Comparison of ENCODE assay signal across 8 cellular contexts in genomic region chr19:2888739-2889224, GRCh38. TPM values are rescaled to one million over a fixed set of nuclear protein-coding genes. Genes with fewer than 3 reads are reported as not detected.
DNase-seq lines count a peak whose midpoint lies in the region; ATAC-seq and TF ChIP-seq lines count a peak whose summit lies in the region.

No MANE protein-coding gene starts in this region.

- no peak overlapping the region for H2BK120ac ChIP-seq in H9 (ENCODE audit: low read depth, low read length, poor library complexity, severe bottlenecking)

- H3K4me1 Mint-ChIP-seq in H9 = peaks cover 7 to 8% of the 10 kb centered on the region in 2 experiments
- H3K4me1 Mint-ChIP-seq in WTC11 = peaks cover 8% of the 10 kb centered on the region

- TF ChIP-seq POLR2A in erythroblast (IDR thresholded peaks at IDR 0.05; ENCODE audit: low read length) = no peak

- no peak overlapping the region for H2BK20ac ChIP-seq in H9 (ENCODE audit: low read depth, low read length, poor library complexity, severe bottlenecking)

- H3K56ac ChIP-seq in H9 (ENCODE audit: insufficient read length, low read depth, low read length) = no peak overlapping the region

- no peak overlapping the region for H3K23ac ChIP-seq in H9 (ENCODE audit: insufficient read length, low read depth, low read length)

- H3K4me2 ChIP-seq in H9 (ENCODE audit: insufficient read depth, insufficient read length, low read length) = no peak overlapping the region

- no peak overlapping the region for H3K14ac ChIP-seq in H9 (ENCODE audit: insufficient read depth, low read length)

- CTCF ChIA-PET in WTC11 (lab: Charles Lee) = interaction anchor here (1.3 to 2.6 kb wide), 7 partner anchors 20 to 275 kb away, joined by 4 to 39 read pairs (median 8); partner anchors contain the start of gene ZNF554

- no peak overlapping the region for H3K18ac ChIP-seq in H9 (ENCODE audit: insufficient read length, low read depth, low read length)

- H3K79me2 ChIP-seq in H9 (ENCODE audit: insufficient read depth, low read length) = no peaks in the 10 kb centered on the region

- no peak overlapping the region for H2BK12ac ChIP-seq in H9 (ENCODE audit: insufficient read length, low read depth, low read length)

- no peaks in the 10 kb centered on the region for H4K20me1 ChIP-seq in H9 (ENCODE audit: control insufficient read depth, insufficient read depth, insufficient read length)

- no peak overlapping the region for H4K8ac ChIP-seq in H9 (replicated peaks; ENCODE audit: insufficient read length, low read depth, low read length)

- no peaks in the 10 kb centered on the region for H3K23me2 ChIP-seq in H9 (ENCODE audit: insufficient read length, low read depth, low read length, poor library complexity, severe bottlenecking)

- DNase-seq in H9 (peak; percentile 31), WTC11 (ENCODE audit: low spot score) (peak; percentile 40), epithelial cell of esophagus (ENCODE audit: low read depth) (peak; percentile 32), erythroblast (lab: John Stamatoyannopoulos, UW) (no peak), COLO668 (lab: John Stamatoyannopoulos, UW; ENCODE audit: unreplicated experiment) (no peak), NCI-H128 (lab: John Stamatoyannopoulos, UW; ENCODE audit: unreplicated experiment) (no peak)
- peak; percentile 58 to 74 for DNase-seq in stimulated activated CD4-positive, alpha-beta T cell treated with anti-CD3 and anti-CD28 coated beads, Interleukin-4, amount 100 ng/mL, for 4 hours

- no peaks in the 10 kb centered on the region for H3K27me3 ChIP-seq in H9 (ENCODE audit: insufficient read depth, low read length)

- no peak overlapping the region for H3T11ph ChIP-seq in H9 (ENCODE audit: low read length)

- H3K27me3 Mint-ChIP-seq in H9 (ENCODE audit: low read depth) (peaks cover 10% of the 10 kb centered on the region), WTC11 (ENCODE audit: low read depth) (peaks cover 3% of the 10 kb centered on the region; the same call in 1 of the 2 replicates)

- no peak overlapping the region for H2AK5ac ChIP-seq in H9 (ENCODE audit: insufficient read length, low read length)

- TF ChIP-seq CTCF in H9 (conservative IDR thresholded peaks at IDR 0.05) (0 out of 3 replicates have a peak, but pooled peaks have one; percentile 11), WTC11 (IDR thresholded peaks at IDR 0.05) (no peak), epithelial cell of esophagus (IDR thresholded peaks at IDR 0.05; ENCODE audit: insufficient read depth, low read depth, low read length, missing control alignments) (no peak)

- no peaks in the 10 kb centered on the region for H3K9me3 ChIP-seq in H9 (ENCODE audit: control insufficient read depth, low read depth, low read length)

- H2BK5ac ChIP-seq in H9 (ENCODE audit: insufficient read length, low read length) = no peak overlapping the region

- ATAC-seq in WTC11 (0 out of 2 replicates have a peak, but pooled peaks have one; percentile 34), GM19455 (IDR thresholded peaks at IDR 0.05; ENCODE audit: unreplicated experiment) (no peak)

- no CpG with 5 or more reads among the region's 36 CpGs for WGBS in H9 (ENCODE audit: extremely low coverage, insufficient read length, low lambda C conversion rate)

- POLR2A ChIA-PET in WTC11 (lab: Charles Lee) = interaction anchor here (0.6 kb wide), 1 partner anchor 38 kb away, joined by 3 read pairs; no protein-coding TSS in a partner anchor

- H3K9me3 Mint-ChIP-seq in H9 (peaks cover under 1 to 17% of the 10 kb centered on the region in 2 experiments; a peak in 4 of 5 replicates), WTC11 (peaks cover 6% of the 10 kb centered on the region)

- H2AFZ ChIP-seq in H9 (ENCODE audit: low read length) = no peak overlapping the region

- H3K79me1 ChIP-seq in H9 (ENCODE audit: insufficient read depth, low read depth, low read length, poor library complexity, severe bottlenecking) = no peaks in the 10 kb centered on the region

- no peak overlapping the region for H3K27ac Mint-ChIP-seq in H9
- H3K27ac Mint-ChIP-seq in WTC11 = no peak overlapping the region

- no peak overlapping the region for H3K4ac ChIP-seq in H9 (ENCODE audit: low read depth, low read length)

- no peak overlapping the region for H3K27ac ChIP-seq in H9 (ENCODE audit: insufficient read length, low read depth, low read length)

- no peak overlapping the region for H3K9ac ChIP-seq in H9 (ENCODE audit: extremely low read depth, insufficient read length, low read length)

- peak overlapping the region; percentile 16 for H3K4me3 ChIP-seq in epithelial cell of esophagus (ENCODE audit: low read length)

- H3K4me3 Mint-ChIP-seq in H9 (no peak overlapping the region), WTC11 (no peak overlapping the region)

- no peak overlapping the region for H4K5ac ChIP-seq in H9 (ENCODE audit: insufficient read length, low read depth, low read length)

- H3K36me3 Mint-ChIP-seq in H9 (ENCODE audit: insufficient read depth in 1 of 3, low read depth in 3 of 3) (no peaks in the 10 kb centered on the region; a peak in 1 of 7 replicates), WTC11 (no peaks in the 10 kb centered on the region)

- no peak overlapping the region for H4K91ac ChIP-seq in H9 (ENCODE audit: insufficient read length, low read depth, low read length)

- H2BK15ac ChIP-seq in H9 (ENCODE audit: low read depth, low read length) = no peak overlapping the region

- no peaks in the 10 kb centered on the region; the same call in 1 of the 2 replicates for H3K4me1 ChIP-seq in H9 (ENCODE audit: insufficient read depth, low read length)

TF ChIP-seq in WTC11, 78 proteins besides CTCF, POLR2A, EP300 and RAD21 (continues in another document):
- TF ChIP-seq ATF1 (CRISPR knock-in tag; IDR thresholded peaks at IDR 0.05) = no peak
- TF ChIP-seq, protein P1, sequence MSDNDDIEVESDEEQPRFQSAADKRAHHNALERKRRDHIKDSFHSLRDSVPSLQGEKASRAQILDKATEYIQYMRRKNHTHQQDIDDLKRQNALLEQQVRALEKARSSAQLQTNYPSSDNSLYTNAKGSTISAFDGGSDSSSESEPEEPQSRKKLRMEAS (CRISPR knock-in tag; IDR thresholded peaks at IDR 0.05) = no peak
- no peak for TF ChIP-seq NR2C2 (CRISPR knock-in tag; IDR thresholded peaks at IDR 0.05)
- no peak for TF ChIP-seq E2F1 (CRISPR knock-in tag; IDR thresholded peaks at IDR 0.05)
- no peak for TF ChIP-seq NR1H2 (CRISPR knock-in tag; IDR thresholded peaks at IDR 0.05)
- TF ChIP-seq ZNF219 (CRISPR knock-in tag; IDR thresholded peaks at IDR 0.05; ENCODE audit: borderline replicate concordance) = no peak
- no peak for TF ChIP-seq ZNF281 (CRISPR knock-in tag; IDR thresholded peaks at IDR 0.05)
- no peak for TF ChIP-seq ZNF425 (CRISPR knock-in tag; conservative IDR thresholded peaks at IDR 0.05)
- TF ChIP-seq PRRX2 (CRISPR knock-in tag; IDR thresholded peaks at IDR 0.05) = no peak
- TF ChIP-seq ZNF423 (CRISPR knock-in tag; IDR thresholded peaks at IDR 0.05) = no peak

RNA-seq across cellular contexts. Expression of gene ZNF57, which starts 11.9 kb away (rescaled TPM):
- total RNA-seq in H9 (2021) (7.8 and 8.8 TPM in 2 replicates), WTC11 (2021) (6.7 to 8.9 TPM (median 6.8 TPM) in 3 replicates)

RNA-seq across cellular contexts. Expression of gene ZNF556, which starts 21.6 kb away (rescaled TPM):
- total RNA-seq in H9 (2021) = not detected in 2 replicates
- total RNA-seq in WTC11 (2021) = 0.02 to 0.11 TPM in 2 of 3 replicates, not detected in the other

RNA-seq across cellular contexts. Expression of gene ZNF555, which starts 47.5 kb away (rescaled TPM):
- 7.5 and 7.8 TPM in 2 replicates for total RNA-seq in H9 (2021)
- 6.6 to 7.2 TPM (median 6.6 TPM) in 3 replicates for total RNA-seq in WTC11 (2021)

RNA-seq across cellular contexts. Expression of gene ZNF77, which starts 56.0 kb away (rescaled TPM):
- total RNA-seq in H9 (2021) = 4.3 and 4.6 TPM in 2 replicates
- total RNA-seq in WTC11 (2021) = 4.5 to 5.6 TPM (median 4.7 TPM) in 3 replicates

Comparison
In these comparisons a context has a peak if more than half of its experiments do, and no peak if none do; other contexts are left out.
1. DNase-seq: peak in H9 (single experiment), WTC11 (single experiment), epithelial cell of esophagus (single experiment) and stimulated activated CD4-positive, alpha-beta T cell treated with anti-CD3 and anti-CD28 coated beads, Interleukin-4, amount 100 ng/mL, for 4 hours (2 of 2); none in erythroblast (0 of 2), COLO668 (single experiment) and NCI-H128 (single experiment).